ENCODE assay signal across 10 cellular contexts in the genomic region with DNA sequence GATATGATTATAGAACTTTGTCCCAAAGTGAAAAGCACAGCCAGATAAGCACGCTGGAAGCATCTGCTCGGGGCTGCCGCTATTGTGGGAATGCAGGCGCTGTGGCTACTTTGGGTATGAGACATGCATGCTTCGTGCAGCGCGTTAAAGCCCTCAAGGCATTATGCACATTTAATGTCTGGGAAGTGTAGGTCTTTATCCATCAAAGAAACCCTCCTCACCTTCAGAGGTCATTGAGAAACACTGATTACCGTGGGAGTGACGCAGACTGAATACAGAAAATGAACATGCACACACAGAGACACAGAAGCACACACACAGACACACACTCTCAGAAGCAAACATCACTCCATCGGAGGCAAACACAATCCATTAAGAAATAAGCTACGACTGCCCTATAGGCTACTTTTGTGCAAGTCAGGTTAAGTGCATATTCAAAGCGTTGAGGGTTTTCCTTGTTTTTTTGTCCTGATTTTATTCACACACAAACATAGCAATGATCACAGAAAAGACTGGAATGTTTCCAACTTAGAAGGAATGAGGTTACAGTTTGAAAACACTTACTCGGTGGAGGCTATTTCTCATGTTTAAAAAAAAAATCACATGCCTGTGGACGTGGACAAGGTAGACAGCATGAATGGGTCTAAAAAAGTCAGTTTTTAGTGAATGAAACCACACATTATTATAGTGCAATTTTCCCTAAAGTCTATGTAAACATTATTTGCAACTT.
A peak's percentile ranks its signal among the peaks of the same experiment; 100 is the strongest.
DNase-seq lines count a peak whose midpoint lies in the region; ATAC-seq, FAIRE-seq and TF ChIP-seq lines count a peak whose summit lies in the region.
"Had no signal": no experiment of that assay in that cellular context is flagged by ENCODE, and none has a peak within 500 bp of the region (broad histone marks: within the 10 kb centered on the region; RNA-seq: fewer than 3 reads in every experiment).

No MANE protein-coding gene starts in this region.

- H3K27me3 ChIP-seq in colonic mucosa = no peaks in the 10 kb centered on the region
- no peaks in the 10 kb centered on the region for H3K27me3 ChIP-seq in lower lobe of right lung (ENCODE audit: low read depth)

- FAIRE-seq in urothelium cell line (lab: Jason Lieb, UNC) = no peak
- FAIRE-seq: K562 had no signal

- H3K36me3 ChIP-seq in colonic mucosa (no peaks in the 10 kb centered on the region), lower lobe of right lung (no peaks in the 10 kb centered on the region)

- H3K27ac ChIP-seq in colonic mucosa (no peak overlapping the region), lower lobe of right lung (peak overlapping the region; percentile 14)

- peak; percentile 39 for DNase-seq in NCI-H2029 treated with DMSO at 0.1 percent for 48 hours (lab: John Stamatoyannopoulos, UW)
- DNase-seq in colonic mucosa = no peak
- no peak for DNase-seq in lower lobe of right lung
- peak; percentile 16 for DNase-seq in urothelium cell line (ENCODE audit: low spot score)
- DNase-seq in activated CD8-positive, alpha-beta memory T cell treated with anti-CD3 and anti-CD28 coated beads, Interleukin-2, amount 50 U/mL, for 48 hours = no peak
- no peak for DNase-seq in NCI-H187 treated with DMSO at 0.1 percent for 48 hours (lab: John Stamatoyannopoulos, UW)
- no peak for DNase-seq in HuH-7 (ENCODE audit: low spot score)
- DNase-seq: activated B cell treated with CpG ODN at 0.5 μM for 24 hours; effector CD4-positive, alpha-beta T cell had no signal

- peak; percentile 48 to 85 for ATAC-seq in lower lobe of right lung
- ATAC-seq: K562 had no signal

- H3K4me3 ChIP-seq in colonic mucosa (peak overlapping the region; percentile 6), lower lobe of right lung (peak overlapping the region; percentile 41)
- H3K4me3 ChIP-seq: K562 had no signal

- intact Hi-C loops in colonic mucosa (cut with DNase I) = no loop called here
- intact Hi-C loops in lower lobe of right lung (cut with DNase I) = no loop called here

- H3K4me1 ChIP-seq in colonic mucosa = no peaks in the 10 kb centered on the region
- H3K4me1 ChIP-seq in lower lobe of right lung = no peaks in the 10 kb centered on the region

- TF ChIP-seq CTCF in colonic mucosa (IDR thresholded peaks at IDR 0.05) (no peak), lower lobe of right lung (IDR thresholded peaks at IDR 0.05) (no peak)

- no peaks in the 10 kb centered on the region for H3K9me3 ChIP-seq in colonic mucosa
- no peaks in the 10 kb centered on the region for H3K9me3 ChIP-seq in lower lobe of right lung

- peak overlapping the region in 1 of 2 donors; percentile 21 for H3K9ac ChIP-seq in colonic mucosa (ENCODE audit: low read depth in 2 of 2, low read length in 2 of 2)

Comparison
In these comparisons a context has a peak if more than half of its experiments do, and no peak if none do; other contexts are left out.
1. DNase-seq: peak in NCI-H2029 treated with DMSO at 0.1 percent for 48 hours (single experiment) and urothelium cell line (single experiment); none in colonic mucosa (single experiment), lower lobe of right lung (single experiment), activated CD8-positive, alpha-beta memory T cell treated with anti-CD3 and anti-CD28 coated beads, Interleukin-2, amount 50 U/mL, for 48 hours (single experiment), NCI-H187 treated with DMSO at 0.1 percent for 48 hours (single experiment) and HuH-7 (single experiment).